1 cellular context compared by ENCODE assay signal in genomic region chr10:102675151-102675886, GRCh38.
TF ChIP-seq lines count a peak whose summit lies in the region.

No MANE protein-coding gene starts in this region.

TF ChIP-seq in WTC11, 78 proteins besides CTCF, POLR2A, EP300 and RAD21 (continued from another document):
- TF ChIP-seq ZNF281 (CRISPR knock-in tag; IDR thresholded peaks at IDR 0.05) (no peak), ETV6 (CRISPR knock-in tag; IDR thresholded peaks at IDR 0.05) (no peak)
